1 cellular context compared by ENCODE assay signal in the genomic region with DNA sequence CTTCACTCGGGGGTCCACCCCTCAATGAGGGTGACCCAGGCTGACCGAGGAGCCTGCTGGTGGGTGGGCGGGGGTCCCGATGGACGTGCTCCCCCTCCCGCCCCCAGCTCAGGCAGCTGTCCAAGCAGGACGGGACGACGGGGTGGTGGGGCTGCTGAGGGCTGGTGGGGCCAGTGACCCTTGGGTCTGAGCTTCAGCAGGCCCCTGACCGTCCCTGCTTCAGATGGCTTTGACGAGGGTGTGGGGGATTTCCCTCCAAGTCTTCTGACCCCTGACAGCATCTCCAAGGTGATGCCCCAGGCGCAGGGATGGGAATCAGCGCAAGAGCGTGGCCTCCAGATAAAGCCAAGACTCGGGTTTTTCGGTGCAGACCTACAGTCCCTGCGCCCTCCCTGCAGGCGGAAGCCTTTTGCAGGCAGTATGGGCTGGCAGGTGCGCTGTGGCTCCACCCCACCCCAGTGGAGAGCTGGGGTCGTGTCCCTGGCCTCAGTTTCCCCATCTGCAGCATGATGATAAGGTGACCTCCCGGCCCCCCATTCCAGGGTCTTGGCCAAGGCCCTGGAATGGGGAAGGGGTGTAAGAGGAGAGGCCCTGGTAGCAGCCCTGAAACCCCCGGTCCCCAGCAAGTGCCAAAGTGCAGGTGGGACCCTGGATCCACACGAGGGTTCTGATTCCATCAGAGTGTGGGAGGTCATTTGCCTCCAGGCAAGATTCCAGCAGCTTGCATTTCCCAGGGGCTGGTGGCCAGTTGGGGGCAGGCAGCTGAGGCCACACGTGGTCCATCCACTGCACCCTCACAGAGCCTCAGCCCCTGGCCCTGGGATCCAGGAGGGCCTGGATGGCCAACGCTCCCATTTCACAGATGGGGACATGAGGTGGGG.
TF ChIP-seq lines count a peak whose summit lies in the region.

No MANE protein-coding gene starts in this region.

TF ChIP-seq in WTC11, 78 proteins besides CTCF, POLR2A, EP300 and RAD21 (continued from another document):
- TF ChIP-seq, protein P1, sequence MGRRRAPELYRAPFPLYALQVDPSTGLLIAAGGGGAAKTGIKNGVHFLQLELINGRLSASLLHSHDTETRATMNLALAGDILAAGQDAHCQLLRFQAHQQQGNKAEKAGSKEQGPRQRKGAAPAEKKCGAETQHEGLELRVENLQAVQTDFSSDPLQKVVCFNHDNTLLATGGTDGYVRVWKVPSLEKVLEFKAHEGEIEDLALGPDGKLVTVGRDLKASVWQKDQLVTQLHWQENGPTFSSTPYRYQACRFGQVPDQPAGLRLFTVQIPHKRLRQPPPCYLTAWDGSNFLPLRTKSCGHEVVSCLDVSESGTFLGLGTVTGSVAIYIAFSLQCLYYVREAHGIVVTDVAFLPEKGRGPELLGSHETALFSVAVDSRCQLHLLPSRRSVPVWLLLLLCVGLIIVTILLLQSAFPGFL (CRISPR knock-in tag; IDR thresholded peaks at IDR 0.05; ENCODE audit: borderline replicate concordance) = no peak
- TF ChIP-seq, protein P2, sequence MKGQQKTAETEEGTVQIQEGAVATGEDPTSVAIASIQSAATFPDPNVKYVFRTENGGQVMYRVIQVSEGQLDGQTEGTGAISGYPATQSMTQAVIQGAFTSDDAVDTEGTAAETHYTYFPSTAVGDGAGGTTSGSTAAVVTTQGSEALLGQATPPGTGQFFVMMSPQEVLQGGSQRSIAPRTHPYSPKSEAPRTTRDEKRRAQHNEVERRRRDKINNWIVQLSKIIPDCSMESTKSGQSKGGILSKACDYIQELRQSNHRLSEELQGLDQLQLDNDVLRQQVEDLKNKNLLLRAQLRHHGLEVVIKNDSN (CRISPR knock-in tag; IDR thresholded peaks at IDR 0.05) = no peak
- no peak for TF ChIP-seq ZNF121 (CRISPR knock-in tag; IDR thresholded peaks at IDR 0.05)
- no peak for TF ChIP-seq NR1H2 (CRISPR knock-in tag; IDR thresholded peaks at IDR 0.05)
